Comparison of ENCODE assay signal across 13 cellular contexts in the genomic region with DNA sequence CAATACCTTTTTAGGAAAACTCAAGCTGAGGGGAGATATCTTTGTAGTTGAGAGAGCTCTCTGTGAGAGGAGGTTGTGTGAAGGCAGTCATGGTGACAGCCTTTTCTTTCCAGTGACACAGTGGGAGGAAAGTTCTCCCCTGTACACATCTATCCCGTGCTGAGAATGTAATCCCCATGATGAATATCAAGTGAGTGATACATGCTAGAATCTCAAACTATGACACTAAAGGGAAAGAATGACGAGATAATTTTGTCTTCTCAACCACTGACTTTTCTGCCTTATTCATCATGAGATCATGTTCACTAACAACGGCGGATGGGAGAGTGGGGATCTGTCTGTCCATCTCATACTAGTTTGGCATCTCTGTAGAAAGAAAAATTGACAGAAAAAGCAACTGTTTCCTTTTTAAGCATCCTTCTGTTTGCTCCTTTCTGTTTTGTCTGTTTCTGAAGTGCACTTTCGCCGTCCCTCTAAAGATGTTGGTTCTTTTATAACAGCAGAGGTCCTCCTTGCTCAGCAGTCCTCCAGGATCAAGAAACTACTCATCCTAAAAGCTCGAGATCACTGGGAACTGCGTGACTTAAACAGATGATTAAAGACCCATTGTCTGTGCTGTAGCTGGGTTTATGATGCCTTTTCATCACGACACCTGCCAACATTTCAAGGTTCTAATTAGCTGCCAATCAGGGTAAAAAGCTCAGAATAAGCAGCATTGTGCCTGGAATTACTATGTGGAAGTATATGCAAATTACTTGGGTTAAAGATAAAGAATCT.
DNase-seq lines count a peak whose midpoint lies in the region; ATAC-seq, FAIRE-seq and TF ChIP-seq lines count a peak whose summit lies in the region.
"Had no signal": no experiment of that assay in that cellular context is flagged by ENCODE, and none has a peak within 500 bp of the region (broad histone marks: within the 10 kb centered on the region; RNA-seq: fewer than 3 reads in every experiment).

No MANE protein-coding gene starts in this region.

- no peak for TF ChIP-seq EP300 in HepG2 (IDR thresholded peaks at IDR 0.05; ENCODE audit: low read depth in 2 of 2, low read length in 2 of 2)
- no peak for TF ChIP-seq EP300 in HepG2 (CRISPR knock-in tag; IDR thresholded peaks at IDR 0.05; ENCODE audit: borderline replicate concordance)

- H4K20me1 ChIP-seq in HepG2 (ENCODE audit: insufficient read depth, low read length), result no peaks in the 10 kb centered on the region

- CTCF ChIA-PET in HepG2 (lab: Yijun Ruan, JAX; ENCODE audit: low intra/inter-chr PET ratio, low total read pairs), result no interaction called here

- no peaks in the 10 kb centered on the region for H3K79me2 ChIP-seq in HepG2 (ENCODE audit: insufficient read depth, low read length)

- H3K4me3 ChIP-seq in HepG2 (replicated peaks in 1 of 3; ENCODE audit: insufficient read depth in 1 of 3, low read depth in 2 of 3, low read length in 3 of 3) (no peak overlapping the region), right lobe of liver (no peak overlapping the region)
- H3K4me3 ChIP-seq: SK-N-MC had no signal

- H3K36me3 Mint-ChIP-seq in activated T-helper 17 cell treated with anti-CD3 and anti-CD28 coated beads, Interleukin-2, amount 50 U/mL, for 72 hours (ENCODE audit: low read depth), result no peaks in the 10 kb centered on the region
- no peaks in the 10 kb centered on the region for H3K36me3 Mint-ChIP-seq in activated T-cell treated with anti-CD3 and anti-CD28 coated beads, Interleukin-2, amount 50 U/mL, for 4 hours (ENCODE audit: insufficient read depth)
- H3K36me3 Mint-ChIP-seq: CD4-positive, alpha-beta memory T cell had no signal

- no peak overlapping the region for H3K4me3 Mint-ChIP-seq in activated T-helper 17 cell treated with anti-CD3 and anti-CD28 coated beads, Interleukin-2, amount 50 U/mL, for 72 hours
- H3K4me3 Mint-ChIP-seq in activated T-cell treated with anti-CD3 and anti-CD28 coated beads, Interleukin-2, amount 50 U/mL, for 4 hours, result no peak overlapping the region
- H3K4me3 Mint-ChIP-seq: CD4-positive, alpha-beta memory T cell had no signal

- no peaks in the 10 kb centered on the region for H3K27me3 Mint-ChIP-seq in activated T-helper 17 cell treated with anti-CD3 and anti-CD28 coated beads, Interleukin-2, amount 50 U/mL, for 72 hours
- no peaks in the 10 kb centered on the region for H3K27me3 Mint-ChIP-seq in activated T-cell treated with anti-CD3 and anti-CD28 coated beads, Interleukin-2, amount 50 U/mL, for 4 hours (ENCODE audit: low read depth)

- TF ChIP-seq CTCF in HepG2 (CRISPR knock-in tag; IDR thresholded peaks at IDR 0.05), result no peak
- TF ChIP-seq CTCF in right lobe of liver (IDR thresholded peaks at IDR 0.05), result no peak

- no peaks in the 10 kb centered on the region for H3K4me1 ChIP-seq in HepG2 (ENCODE audit: insufficient read depth, low read length)
- H3K4me1 ChIP-seq in right lobe of liver, result no peaks in the 10 kb centered on the region

- H3K27ac Mint-ChIP-seq in activated T-helper 17 cell treated with anti-CD3 and anti-CD28 coated beads, Interleukin-2, amount 50 U/mL, for 72 hours, result no peak overlapping the region
- H3K27ac Mint-ChIP-seq: CD4-positive, alpha-beta memory T cell had no signal

- no TSS peak for BruUV-seq in HepG2 (replicated peaks; lab: Mats Ljungman, UMichigan)

- H3K27me3 ChIP-seq in HepG2 (ENCODE audit: control insufficient read depth in 1 of 2, insufficient read depth in 2 of 2, low read length in 2 of 2) (no peaks in the 10 kb centered on the region), right lobe of liver (no peaks in the 10 kb centered on the region)

- H3K9me3 ChIP-seq in HepG2 (ENCODE audit: low read length), result no peaks in the 10 kb centered on the region
- H3K9me3 ChIP-seq in right lobe of liver, result no peaks in the 10 kb centered on the region

- in situ Hi-C loops in HepG2 (cut with HindIII; ENCODE audit: extremely low pct_ligation_motif_present, low pct_unique_long_range_greater_than_20kb), result no loop called here

- no peak for ATAC-seq in HepG2
- no peak for ATAC-seq in right lobe of liver
- ATAC-seq in activated T-helper 17 cell treated with anti-CD3 and anti-CD28 coated beads, Interleukin-2, amount 50 U/mL, for 72 hours (replicated peaks), result peak; percentile 63
- ATAC-seq in activated T-cell treated with anti-CD3 and anti-CD28 coated beads, Interleukin-2, amount 50 U/mL, for 4 hours, result no peak

- WGBS in HepG2 (ENCODE audit: low lambda C conversion rate), result 18% methylated on average over 9 of the region's 9 CpGs
- WGBS in right lobe of liver (ENCODE audit: insufficient coverage, low coverage, low lambda C conversion rate, missing lambda C conversion rate), result 62% methylated on average over 9 of the region's 9 CpGs

- H3K4me2 ChIP-seq in HepG2 (ENCODE audit: low read depth, low read length), result no peak overlapping the region

- no peaks in the 10 kb centered on the region for H3K9me3 Mint-ChIP-seq in activated T-helper 17 cell treated with anti-CD3 and anti-CD28 coated beads, Interleukin-2, amount 50 U/mL, for 72 hours
- no peaks in the 10 kb centered on the region for H3K9me3 Mint-ChIP-seq in activated T-cell treated with anti-CD3 and anti-CD28 coated beads, Interleukin-2, amount 50 U/mL, for 4 hours

- TF ChIP-seq RAD21 in HepG2 (CRISPR knock-in tag; IDR thresholded peaks at IDR 0.05), result no peak

- H3K27ac ChIP-seq in HepG2 (ENCODE audit: extremely low read length, insufficient read depth, low read length), result no peak overlapping the region
- no peak overlapping the region for H3K27ac ChIP-seq in right lobe of liver
- H3K27ac ChIP-seq: SK-N-MC had no signal

- no peaks in the 10 kb centered on the region for H3K36me3 ChIP-seq in HepG2 (replicated peaks in 1 of 2; ENCODE audit: control insufficient read depth in 1 of 2, insufficient read depth in 2 of 2, low read length in 2 of 2)
- no peaks in the 10 kb centered on the region for H3K36me3 ChIP-seq in right lobe of liver

- H3K9ac ChIP-seq in HepG2 (ENCODE audit: insufficient read depth, low read depth, low read length), result no peak overlapping the region

- FAIRE-seq in HepG2 (lab: Jason Lieb, UNC), result no peak
- FAIRE-seq: endometrium had no signal

- H3K4me1 Mint-ChIP-seq in activated T-helper 17 cell treated with anti-CD3 and anti-CD28 coated beads, Interleukin-2, amount 50 U/mL, for 72 hours, result no peaks in the 10 kb centered on the region
- no peaks in the 10 kb centered on the region for H3K4me1 Mint-ChIP-seq in activated T-cell treated with anti-CD3 and anti-CD28 coated beads, Interleukin-2, amount 50 U/mL, for 4 hours (ENCODE audit: low read depth)
- H3K4me1 Mint-ChIP-seq: CD4-positive, alpha-beta memory T cell had no signal

- DNase-seq in HepG2 (ENCODE audit: low spot score) (no peak), right lobe of liver (no peak), inferior parietal cortex (ENCODE audit: extremely low spot score) (peak; percentile 47), NCI-H2107 (lab: John Stamatoyannopoulos, UW) (no peak), dermis blood vessel endothelial cell (no peak), Kasumi-1 (lab: John Stamatoyannopoulos, UW) (no peak)
- DNase-seq in activated T-cell treated with anti-CD3 and anti-CD28 coated beads, Interleukin-2, amount 50 U/mL, for 4 hours, result no peak
- DNase-seq: activated CD8-positive, alpha-beta memory T cell treated with anti-CD3 and anti-CD28 coated beads, Interleukin-2, amount 50 U/mL, for 48 hours; CD4-positive, alpha-beta memory T cell; NCI-H1436 had no signal

- intact Hi-C loops in HepG2 (cut with micrococcal nuclease; ENCODE audit: unreplicated experiment) (no loop called here), right lobe of liver (cut with DNase I) (no loop called here)

- no peak overlapping the region for H2AFZ ChIP-seq in HepG2 (ENCODE audit: low read length)

- TF ChIP-seq POLR2A in HepG2 (IDR thresholded peaks at IDR 0.05; ENCODE audit: insufficient read depth in 1 of 2, low read depth in 2 of 2, low read length in 2 of 2) (no peak), right lobe of liver (IDR thresholded peaks at IDR 0.05) (no peak)

- POLR2A ChIA-PET in HepG2 (lab: Yijun Ruan, JAX), result no interaction called here

TF ChIP-seq in HepG2, 621 proteins besides CTCF, POLR2A, EP300 and RAD21:
- TF ChIP-seq CREB1 (IDR thresholded peaks at IDR 0.05) (peak; percentile 44; the same call in 1 of the 2 replicates), CREB1 (CRISPR knock-in tag; IDR thresholded peaks at IDR 0.05) (no peak), NR2C2 (CRISPR knock-in tag; IDR thresholded peaks at IDR 0.05; ENCODE audit: borderline replicate concordance) (no peak)
- TF ChIP-seq, protein P1, sequence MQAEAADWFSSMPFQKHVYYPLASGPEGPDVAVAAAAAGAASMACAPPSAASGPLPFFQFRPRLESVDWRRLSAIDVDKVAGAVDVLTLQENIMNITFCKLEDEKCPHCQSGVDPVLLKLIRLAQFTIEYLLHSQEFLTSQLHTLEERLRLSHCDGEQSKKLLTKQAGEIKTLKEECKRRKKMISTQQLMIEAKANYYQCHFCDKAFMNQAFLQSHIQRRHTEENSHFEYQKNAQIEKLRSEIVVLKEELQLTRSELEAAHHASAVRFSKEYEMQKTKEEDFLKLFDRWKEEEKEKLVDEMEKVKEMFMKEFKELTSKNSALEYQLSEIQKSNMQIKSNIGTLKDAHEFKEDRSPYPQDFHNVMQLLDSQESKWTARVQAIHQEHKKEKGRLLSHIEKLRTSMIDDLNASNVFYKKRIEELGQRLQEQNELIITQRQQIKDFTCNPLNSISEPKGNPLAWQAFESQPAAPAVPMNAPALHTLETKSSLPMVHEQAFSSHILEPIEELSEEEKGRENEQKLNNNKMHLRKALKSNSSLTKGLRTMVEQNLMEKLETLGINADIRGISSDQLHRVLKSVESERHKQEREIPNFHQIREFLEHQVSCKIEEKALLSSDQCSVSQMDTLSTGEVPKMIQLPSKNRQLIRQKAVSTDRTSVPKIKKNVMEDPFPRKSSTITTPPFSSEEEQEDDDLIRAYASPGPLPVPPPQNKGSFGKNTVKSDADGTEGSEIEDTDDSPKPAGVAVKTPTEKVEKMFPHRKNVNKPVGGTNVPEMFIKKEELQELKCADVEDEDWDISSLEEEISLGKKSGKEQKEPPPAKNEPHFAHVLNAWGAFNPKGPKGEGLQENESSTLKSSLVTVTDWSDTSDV (CRISPR knock-in tag; IDR thresholded peaks at IDR 0.05), result no peak
